In the genomic region with DNA sequence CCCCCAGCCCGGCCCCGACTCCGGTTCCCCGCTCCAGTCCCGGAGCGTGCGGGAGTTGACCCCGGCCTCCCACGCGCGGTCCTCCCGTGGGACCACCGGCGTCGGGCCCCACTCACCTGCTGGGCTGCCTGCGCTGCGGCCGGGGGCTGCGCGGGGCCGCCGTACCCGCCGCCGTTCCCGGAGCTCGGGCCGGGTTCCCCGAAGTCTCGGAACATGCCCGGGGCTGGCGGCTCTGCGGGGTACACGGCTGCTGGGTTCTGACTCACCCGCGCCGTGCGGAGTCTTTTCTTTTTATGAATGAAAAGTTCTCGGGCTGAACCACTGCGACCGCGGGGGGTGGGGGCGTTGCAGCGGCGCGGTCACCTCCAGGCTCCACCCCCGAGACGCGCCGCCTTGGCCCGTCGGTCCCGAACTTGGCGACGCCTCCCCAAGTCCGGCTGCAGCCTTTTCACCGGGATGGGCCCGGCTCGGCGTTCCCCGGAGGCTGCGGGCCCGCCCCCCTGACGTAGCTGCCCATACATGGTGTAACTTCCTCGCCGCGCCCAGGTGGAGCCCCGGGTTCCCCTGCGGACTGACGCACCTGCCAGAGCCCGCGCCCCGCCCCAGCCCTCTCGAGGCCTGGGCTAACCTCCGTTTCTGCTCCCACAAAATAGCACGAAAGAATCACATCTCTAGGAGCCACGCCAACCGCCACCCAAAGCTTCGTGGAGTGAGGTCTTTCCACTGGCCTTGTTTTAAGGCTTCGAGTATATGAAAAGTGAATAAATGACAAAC, we compare ENCODE assay signal across 1 cellular context.
TF ChIP-seq lines count a peak whose summit lies in the region.

A gene (minus strand): TSS at position 264 of the 774 bp plus-strand sequence. CDS start 49 bp downstream, at position 215.

TF ChIP-seq in SK-N-SH, 30 proteins besides CTCF, POLR2A, EP300 and RAD21 (continued from another document):
- TF ChIP-seq, protein P1, sequence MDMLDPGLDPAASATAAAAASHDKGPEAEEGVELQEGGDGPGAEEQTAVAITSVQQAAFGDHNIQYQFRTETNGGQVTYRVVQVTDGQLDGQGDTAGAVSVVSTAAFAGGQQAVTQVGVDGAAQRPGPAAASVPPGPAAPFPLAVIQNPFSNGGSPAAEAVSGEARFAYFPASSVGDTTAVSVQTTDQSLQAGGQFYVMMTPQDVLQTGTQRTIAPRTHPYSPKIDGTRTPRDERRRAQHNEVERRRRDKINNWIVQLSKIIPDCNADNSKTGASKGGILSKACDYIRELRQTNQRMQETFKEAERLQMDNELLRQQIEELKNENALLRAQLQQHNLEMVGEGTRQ (IDR thresholded peaks at IDR 0.05; ENCODE audit: borderline replicate concordance, low read depth, low read length): no peak
- TF ChIP-seq FOXJ3 (CRISPR knock-in tag; IDR thresholded peaks at IDR 0.05): no peak
- TF ChIP-seq TCF12 (IDR thresholded peaks at IDR 0.05): peak; percentile 42; the same call in 1 of the 2 replicates
- TF ChIP-seq RFX5 (IDR thresholded peaks at IDR 0.05; ENCODE audit: low read length): no peak
- no peak for TF ChIP-seq RCOR1 (IDR thresholded peaks at IDR 0.05; ENCODE audit: low read length)
- no peak for TF ChIP-seq EZH2phosphoT487 (IDR thresholded peaks at IDR 0.05; ENCODE audit: borderline replicate concordance, low read depth)
- TF ChIP-seq GATA2 (CRISPR knock-in tag; IDR thresholded peaks at IDR 0.05): no peak
- TF ChIP-seq MEF2A (IDR thresholded peaks at IDR 0.05; ENCODE audit: borderline replicate concordance, low read depth): no peak
- peak; percentile 63; the same call in 1 of the 2 replicates for TF ChIP-seq FOSL2 (IDR thresholded peaks at IDR 0.05; ENCODE audit: borderline replicate concordance, low read depth)
- TF ChIP-seq, protein P2, sequence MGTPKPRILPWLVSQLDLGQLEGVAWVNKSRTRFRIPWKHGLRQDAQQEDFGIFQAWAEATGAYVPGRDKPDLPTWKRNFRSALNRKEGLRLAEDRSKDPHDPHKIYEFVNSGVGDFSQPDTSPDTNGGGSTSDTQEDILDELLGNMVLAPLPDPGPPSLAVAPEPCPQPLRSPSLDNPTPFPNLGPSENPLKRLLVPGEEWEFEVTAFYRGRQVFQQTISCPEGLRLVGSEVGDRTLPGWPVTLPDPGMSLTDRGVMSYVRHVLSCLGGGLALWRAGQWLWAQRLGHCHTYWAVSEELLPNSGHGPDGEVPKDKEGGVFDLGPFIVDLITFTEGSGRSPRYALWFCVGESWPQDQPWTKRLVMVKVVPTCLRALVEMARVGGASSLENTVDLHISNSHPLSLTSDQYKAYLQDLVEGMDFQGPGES (IDR thresholded peaks at IDR 0.05; ENCODE audit: low read depth, low read length): no peak
- TF ChIP-seq NRF1 (IDR thresholded peaks at IDR 0.05; ENCODE audit: low read depth, low read length): no peak
- peak; percentile 95 for TF ChIP-seq TAF1 (IDR thresholded peaks at IDR 0.05; ENCODE audit: borderline replicate concordance, low read depth, low read length)
- TF ChIP-seq FOXM1 (IDR thresholded peaks at IDR 0.05; ENCODE audit: low read depth): no peak; the same call in 1 of the 2 replicates
- TF ChIP-seq, protein P3, sequence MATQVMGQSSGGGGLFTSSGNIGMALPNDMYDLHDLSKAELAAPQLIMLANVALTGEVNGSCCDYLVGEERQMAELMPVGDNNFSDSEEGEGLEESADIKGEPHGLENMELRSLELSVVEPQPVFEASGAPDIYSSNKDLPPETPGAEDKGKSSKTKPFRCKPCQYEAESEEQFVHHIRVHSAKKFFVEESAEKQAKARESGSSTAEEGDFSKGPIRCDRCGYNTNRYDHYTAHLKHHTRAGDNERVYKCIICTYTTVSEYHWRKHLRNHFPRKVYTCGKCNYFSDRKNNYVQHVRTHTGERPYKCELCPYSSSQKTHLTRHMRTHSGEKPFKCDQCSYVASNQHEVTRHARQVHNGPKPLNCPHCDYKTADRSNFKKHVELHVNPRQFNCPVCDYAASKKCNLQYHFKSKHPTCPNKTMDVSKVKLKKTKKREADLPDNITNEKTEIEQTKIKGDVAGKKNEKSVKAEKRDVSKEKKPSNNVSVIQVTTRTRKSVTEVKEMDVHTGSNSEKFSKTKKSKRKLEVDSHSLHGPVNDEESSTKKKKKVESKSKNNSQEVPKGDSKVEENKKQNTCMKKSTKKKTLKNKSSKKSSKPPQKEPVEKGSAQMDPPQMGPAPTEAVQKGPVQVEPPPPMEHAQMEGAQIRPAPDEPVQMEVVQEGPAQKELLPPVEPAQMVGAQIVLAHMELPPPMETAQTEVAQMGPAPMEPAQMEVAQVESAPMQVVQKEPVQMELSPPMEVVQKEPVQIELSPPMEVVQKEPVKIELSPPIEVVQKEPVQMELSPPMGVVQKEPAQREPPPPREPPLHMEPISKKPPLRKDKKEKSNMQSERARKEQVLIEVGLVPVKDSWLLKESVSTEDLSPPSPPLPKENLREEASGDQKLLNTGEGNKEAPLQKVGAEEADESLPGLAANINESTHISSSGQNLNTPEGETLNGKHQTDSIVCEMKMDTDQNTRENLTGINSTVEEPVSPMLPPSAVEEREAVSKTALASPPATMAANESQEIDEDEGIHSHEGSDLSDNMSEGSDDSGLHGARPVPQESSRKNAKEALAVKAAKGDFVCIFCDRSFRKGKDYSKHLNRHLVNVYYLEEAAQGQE (IDR thresholded peaks at IDR 0.05; ENCODE audit: low read depth, low read length): 0 out of 2 replicates have a peak, but pooled peaks have one; percentile 31
- no peak for TF ChIP-seq MXI1 (IDR thresholded peaks at IDR 0.05; ENCODE audit: low read depth, low read length)
- TF ChIP-seq SIN3A (IDR thresholded peaks at IDR 0.05; ENCODE audit: borderline replicate concordance, low read depth, low read length): peak; percentile 58; the same call in 1 of the 2 replicates
